ENCODE assay signal across 24 cellular contexts in genomic region chr5:79816014-79816413, GRCh38.
DNase-seq lines count a peak whose midpoint lies in the region; ATAC-seq and TF ChIP-seq lines count a peak whose summit lies in the region.
"Had no signal": no experiment of that assay in that cellular context is flagged by ENCODE, and none has a peak within 500 bp of the region (broad histone marks: within the 10 kb centered on the region; RNA-seq: fewer than 3 reads in every experiment).

No MANE protein-coding gene starts in this region.

- no peak overlapping the region for H3K27ac Mint-ChIP-seq in endodermal cell
- H3K27ac Mint-ChIP-seq: CD14-positive monocyte; CD4-positive, alpha-beta memory T cell; CD4-positive, CD25-positive, alpha-beta regulatory T cell; CD8-positive, alpha-beta memory T cell had no signal

- DNase-seq in left cardiac atrium (no peak), right atrium auricular region (ENCODE audit: low spot score) (no peak), right cardiac atrium (no peak), Right ventricle myocardium superior (no peak), endodermal cell (peak; percentile 3)
- DNase-seq: 8988T; ACHN; BE2C; C1 segment of cervical spinal cord; CD4-positive, alpha-beta memory T cell; CD4-positive, CD25-positive, alpha-beta regulatory T cell; CD8-positive, alpha-beta memory T cell; COR-L47; DMS 273 treated with DMSO at 0.1 percent for 48 hours; DMS153; DMS53; DMS79; DND-41; EL; GDM1 had no signal

- H3K9ac ChIP-seq in endodermal cell (ENCODE audit: extremely low read depth, low read length, poor library complexity, severe bottlenecking) = no peak overlapping the region
- H3K9ac ChIP-seq: BLaER1 had no signal

- no peak overlapping the region for H3K4me3 Mint-ChIP-seq in endodermal cell
- H3K4me3 Mint-ChIP-seq: CD14-positive monocyte; CD4-positive, alpha-beta memory T cell; CD4-positive, CD25-positive, alpha-beta regulatory T cell; CD8-positive, alpha-beta memory T cell had no signal

- WGBS in right cardiac atrium = 64% methylated on average over 2 of the region's 2 CpGs
- WGBS in endodermal cell (ENCODE audit: insufficient coverage in 1 of 2, insufficient read length in 1 of 2), 2 experiments = 91% methylated on average over 2 of the region's 2 CpGs; no CpG with 5 or more reads in 1 of the 2 experiments

- H3K27me3 Mint-ChIP-seq in endodermal cell (ENCODE audit: insufficient read depth) = peaks cover 6% of the 10 kb centered on the region

- H3K4me3 ChIP-seq in right atrium auricular region (no peak overlapping the region), right cardiac atrium (ENCODE audit: low read length) (no peak overlapping the region), endodermal cell (ENCODE audit: low read length) (no peak overlapping the region)
- H3K4me3 ChIP-seq: BLaER1, GM12878 had no signal

- TF ChIP-seq CTCF in right atrium auricular region (IDR thresholded peaks at IDR 0.05) = no peak
- TF ChIP-seq CTCF in endodermal cell (conservative IDR thresholded peaks at IDR 0.05) = no peak

- intact Hi-C loops in left cardiac atrium (cut with DNase I) (no loop called here), right cardiac atrium (cut with DNase I) (no loop called here), Right ventricle myocardium superior (cut with DNase I) (no loop called here)

- H3K9me3 ChIP-seq in right atrium auricular region (no peaks in the 10 kb centered on the region), right cardiac atrium (ENCODE audit: control insufficient read depth, low read length) (no peaks in the 10 kb centered on the region), endodermal cell (ENCODE audit: control insufficient read depth, low read length) (no peaks in the 10 kb centered on the region)
- H3K9me3 ChIP-seq: BE2C had no signal

- H3K4me1 ChIP-seq in right atrium auricular region = no peaks in the 10 kb centered on the region
- H3K4me1 ChIP-seq in right cardiac atrium (ENCODE audit: control insufficient read depth, insufficient read depth, low read length) = peaks cover 2% of the 10 kb centered on the region
- H3K4me1 ChIP-seq in endodermal cell (ENCODE audit: control insufficient read depth, insufficient read depth, low read length) = no peaks in the 10 kb centered on the region
- H3K4me1 ChIP-seq: BE2C, BLaER1 had no signal

- H3K27ac ChIP-seq in right atrium auricular region (no peak overlapping the region), right cardiac atrium (ENCODE audit: low read length) (no peak overlapping the region), endodermal cell (ENCODE audit: low read depth, low read length) (no peak overlapping the region)
- H3K27ac ChIP-seq: BLaER1 had no signal

- H3K36me3 ChIP-seq in right atrium auricular region (no peaks in the 10 kb centered on the region), endodermal cell (ENCODE audit: control insufficient read depth, insufficient read depth, low read length) (no peaks in the 10 kb centered on the region)
- H3K36me3 ChIP-seq: BE2C, BLaER1 had no signal

- ATAC-seq in left cardiac atrium = peak; percentile 54 to 77
- ATAC-seq in right cardiac atrium = peak; percentile 35 to 76
- ATAC-seq in Right ventricle myocardium superior (ENCODE audit: poor library complexity) = no peak
- ATAC-seq in HG03469 (IDR thresholded peaks at IDR 0.05; ENCODE audit: unreplicated experiment) = no peak
- ATAC-seq: GM12878 had no signal

- peaks cover 12% of the 10 kb centered on the region for H3K9me3 Mint-ChIP-seq in endodermal cell

- H3K27me3 ChIP-seq in right atrium auricular region = no peaks in the 10 kb centered on the region
- no peaks in the 10 kb centered on the region for H3K27me3 ChIP-seq in right cardiac atrium (ENCODE audit: control insufficient read depth, insufficient read depth)
- no peaks in the 10 kb centered on the region for H3K27me3 ChIP-seq in endodermal cell (ENCODE audit: control insufficient read depth, insufficient read depth, low read length, poor library complexity, severe bottlenecking)
- H3K27me3 ChIP-seq: BLaER1 had no signal

- no peaks in the 10 kb centered on the region for H3K36me3 Mint-ChIP-seq in endodermal cell (ENCODE audit: low read depth)
- H3K36me3 Mint-ChIP-seq: CD14-positive monocyte; CD4-positive, CD25-positive, alpha-beta regulatory T cell had no signal

- H3K4me1 Mint-ChIP-seq in endodermal cell = no peaks in the 10 kb centered on the region
- H3K4me1 Mint-ChIP-seq: CD14-positive monocyte; CD4-positive, alpha-beta memory T cell; CD4-positive, CD25-positive, alpha-beta regulatory T cell; CD8-positive, alpha-beta memory T cell had no signal

Comparison
In these comparisons a context has a peak if more than half of its experiments do, and no peak if none do; other contexts are left out.
1. ATAC-seq: peak in left cardiac atrium (2 of 2) and right cardiac atrium (2 of 2); none in Right ventricle myocardium superior (single experiment) and HG03469 (single experiment).